In the genomic region with DNA sequence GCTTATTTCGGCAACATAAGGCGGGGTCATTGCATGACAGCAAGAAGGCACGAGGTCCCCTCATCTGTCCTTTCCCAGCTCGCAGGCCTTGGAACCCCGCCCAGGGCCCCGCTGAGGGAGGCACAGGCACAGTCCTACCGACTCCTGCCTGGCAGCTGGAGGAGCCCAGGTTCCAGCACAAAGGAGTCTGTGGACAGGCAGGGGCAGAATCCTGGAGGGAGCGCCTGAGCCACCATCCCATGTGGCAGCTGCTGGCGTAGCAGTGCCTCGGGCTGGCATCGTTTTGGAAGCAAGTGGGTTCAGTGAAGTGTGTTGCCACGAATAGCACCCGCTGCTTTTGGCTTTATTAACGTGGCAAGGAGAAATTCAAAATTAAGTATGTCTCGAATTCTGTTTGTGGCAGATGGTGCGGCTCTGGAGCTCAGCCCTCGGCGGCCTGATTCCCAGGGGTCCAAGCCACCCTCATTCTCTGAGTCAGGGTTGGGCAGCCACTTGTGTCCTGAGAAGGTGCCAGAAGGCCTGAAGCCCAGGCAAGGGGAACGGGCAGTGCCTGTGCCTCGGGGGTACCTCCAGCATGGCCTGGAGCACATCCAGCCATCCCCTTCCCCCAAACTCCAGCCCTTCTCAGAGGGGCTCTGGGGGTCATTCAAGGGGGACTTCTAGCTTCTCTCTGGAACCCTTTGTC, we compare ENCODE assay signal across 9 cellular contexts. TPM values are rescaled to one million over a fixed set of nuclear protein-coding genes. Genes with fewer than 3 reads are reported as not detected.
DNase-seq lines count a peak whose midpoint lies in the region; ATAC-seq and TF ChIP-seq lines count a peak whose summit lies in the region.
"Had no signal": no experiment of that assay in that cellular context is flagged by ENCODE, and none has a peak within 500 bp of the region (broad histone marks: within the 10 kb centered on the region; RNA-seq: fewer than 3 reads in every experiment).

No MANE protein-coding gene starts in this region.

- TF ChIP-seq CTCF in RWPE2 (IDR thresholded peaks at IDR 0.05; ENCODE audit: poor library complexity, severe bottlenecking) (no peak), psoas muscle (IDR thresholded peaks at IDR 0.05) (peak; percentile 12)

- H3K36me3 ChIP-seq in RWPE2 (ENCODE audit: low read depth) (peaks cover 20% of the 10 kb centered on the region), psoas muscle (ENCODE audit: insufficient read depth in 1 of 2, low read depth in 1 of 2) (peaks cover 0 to 55% of the 10 kb centered on the region in 2 donors)

- intact Hi-C loops in Right ventricle myocardium superior (cut with DNase I): no loop called here
- intact Hi-C loops in psoas muscle (cut with DNase I): no loop called here

- H3K27me3 ChIP-seq in RWPE2 (ENCODE audit: insufficient read depth, poor library complexity, severe bottlenecking): no peaks in the 10 kb centered on the region
- H3K27me3 ChIP-seq in psoas muscle (ENCODE audit: insufficient read depth in 3 of 3, low read length in 2 of 3): no peaks in the 10 kb centered on the region

- H3K27ac ChIP-seq in RWPE2 (ENCODE audit: poor library complexity, severe bottlenecking): peak overlapping the region; percentile 54
- peak overlapping the region; percentile 82 for H3K27ac ChIP-seq in psoas muscle

- H3K9me3 ChIP-seq in RWPE2 (ENCODE audit: severe bottlenecking) (no peaks in the 10 kb centered on the region), psoas muscle (no peaks in the 10 kb centered on the region)

- ATAC-seq in RWPE2 (ENCODE audit: low read depth): no peak
- peak; percentile 74 for ATAC-seq in Right ventricle myocardium superior (ENCODE audit: poor library complexity)
- ATAC-seq in psoas muscle: peak; percentile 61 to 81 (median 74)
- ATAC-seq in GM18873 (IDR thresholded peaks at IDR 0.05; ENCODE audit: low FRiP score, unreplicated experiment): no peak
- no peak for ATAC-seq in HG02840 (IDR thresholded peaks at IDR 0.05; ENCODE audit: low FRiP score, unreplicated experiment)
- ATAC-seq in HG03432 (IDR thresholded peaks at IDR 0.05; ENCODE audit: unreplicated experiment): no peak

- H3K4me1 ChIP-seq in RWPE2 (ENCODE audit: insufficient read depth, poor library complexity, severe bottlenecking): peaks cover 13% of the 10 kb centered on the region
- peaks cover 23% of the 10 kb centered on the region for H3K4me1 ChIP-seq in psoas muscle

- 19 to 33% (median 26%) methylated on average over 20 of the region's 20 CpGs for WGBS in psoas muscle, 3 donors

- H3K4me3 ChIP-seq in RWPE2 (ENCODE audit: severe bottlenecking): no peak overlapping the region
- no peak overlapping the region for H3K4me3 ChIP-seq in psoas muscle

- DNase-seq in DMS 273 (lab: John Stamatoyannopoulos, UW; ENCODE audit: unreplicated experiment): peak; percentile 93
- DNase-seq in RWPE2 (ENCODE audit: low spot score): no peak
- DNase-seq in Right ventricle myocardium superior: peak; percentile 87
- peak; percentile 67 to 89 for DNase-seq in psoas muscle
- DNase-seq in activated CD8-positive, alpha-beta memory T cell treated with anti-CD3 and anti-CD28 coated beads for 24 hours: no peak
- DNase-seq: T-helper 9 cell had no signal

RNA-seq across cellular contexts. Expression of a gene that starts 35.9 kb away (rescaled TPM):
- 12.3 TPM for total RNA-seq in Right ventricle myocardium superior
- 10 to 100 TPM in 1 of 4 donors, 1 to 10 TPM in 3; 7.6 to 10.3 (median 9.5) TPM for total RNA-seq in psoas muscle
- 1 to 10 TPM; 5.7 to 9.6 (median 5.7) TPM for polyA plus RNA-seq in psoas muscle

RNA-seq across cellular contexts. Expression of a gene that starts 59.4 kb away (rescaled TPM):
- total RNA-seq in Right ventricle myocardium superior (40.2 TPM), psoas muscle (10 to 100 TPM; 15.7 to 21.4 (median 20.1) TPM)
- 10 to 100 TPM in 1 of 3 donors, 1 to 10 TPM in 2; 5.2 to 14.0 (median 8.3) TPM for polyA plus RNA-seq in psoas muscle

Comparison
In these comparisons a context has a peak if more than half of its experiments do, and no peak if none do; other contexts are left out.
1. DNase-seq: peak in DMS 273 (single experiment), Right ventricle myocardium superior (single experiment) and psoas muscle (2 of 2); none in RWPE2 (single experiment) and activated CD8-positive, alpha-beta memory T cell treated with anti-CD3 and anti-CD28 coated beads for 24 hours (single experiment).
2. ATAC-seq: peak in Right ventricle myocardium superior (single experiment) and psoas muscle (4 of 4); none in RWPE2 (single experiment), GM18873 (single experiment), HG02840 (single experiment) and HG03432 (single experiment).